ENCODE assay signal across 8 cellular contexts in genomic region chr6:16239090-16239797, GRCh38. TPM values are rescaled to one million over a fixed set of nuclear protein-coding genes. Genes with fewer than 3 reads are reported as not detected.
DNase-seq lines count a peak whose midpoint lies in the region; ATAC-seq and TF ChIP-seq lines count a peak whose summit lies in the region.

No MANE protein-coding gene starts in this region.

- H3K4me1 Mint-ChIP-seq in activated CD4-positive, alpha-beta memory T cell treated with anti-CD3 and anti-CD28 coated beads, Interleukin-2, amount 10 ng/mL, durations not matched to agents 7 days and 5 days, result peaks cover 30% of the 10 kb centered on the region

- TF ChIP-seq CTCF in GM12875 (IDR thresholded peaks at IDR 0.05; ENCODE audit: borderline replicate concordance, insufficient read depth, low read depth, low read length), result no peak
- peak; percentile 58 for TF ChIP-seq CTCF in upper lobe of right lung (IDR thresholded peaks at IDR 0.05)

- H3K27me3 ChIP-seq in mucosa of rectum (ENCODE audit: control insufficient read depth in 2 of 2, insufficient read depth in 2 of 2, low read length in 2 of 2), result no peaks in the 10 kb centered on the region
- no peaks in the 10 kb centered on the region for H3K27me3 ChIP-seq in upper lobe of right lung

- POLR2A ChIA-PET in activated CD4-positive, alpha-beta memory T cell treated with anti-CD3 and anti-CD28 coated beads, Interleukin-2, amount 10 ng/mL, durations not matched to agents 7 days and 5 days (lab: Charles Lee), result no interaction called here

- H3K27ac ChIP-seq in mucosa of rectum (ENCODE audit: low read depth in 2 of 2, low read length in 2 of 2) (peak overlapping the region in 1 of 2 donors; percentile 17), upper lobe of right lung (peak overlapping the region; percentile 70)

- peak; percentile 64 for DNase-seq in LoVo (ENCODE audit: low spot score)
- peak; percentile 26 for DNase-seq in activated CD4-positive, alpha-beta memory T cell treated with anti-CD3 and anti-CD28 coated beads, Interleukin-2, amount 10 ng/mL, durations not matched to agents 7 days and 5 days
- DNase-seq in fibroblast of gingiva (ENCODE audit: low read depth), result peak; percentile 12
- peak; percentile 87 for DNase-seq in upper lobe of right lung

- H3K4me3 ChIP-seq in GM12875 (ENCODE audit: low read depth, low read length), result peak overlapping the region; percentile 55
- peak overlapping the region; percentile 61 to 85 for H3K4me3 ChIP-seq in mucosa of rectum (ENCODE audit: low read length in 2 of 2)
- peak overlapping the region; percentile 73 for H3K4me3 ChIP-seq in upper lobe of right lung

- H3K9me3 ChIP-seq in mucosa of rectum (ENCODE audit: control insufficient read depth in 2 of 2, low read length in 2 of 2) (no peaks in the 10 kb centered on the region), upper lobe of right lung (no peaks in the 10 kb centered on the region)

- H3K36me3 Mint-ChIP-seq in activated CD4-positive, alpha-beta memory T cell treated with anti-CD3 and anti-CD28 coated beads, Interleukin-2, amount 10 ng/mL, durations not matched to agents 7 days and 5 days (ENCODE audit: low read depth), result no peaks in the 10 kb centered on the region

- H3K4me1 ChIP-seq in mucosa of rectum (ENCODE audit: control insufficient read depth in 2 of 2, insufficient read depth in 2 of 2, low read length in 2 of 2) (peaks cover 12 to 18% of the 10 kb centered on the region in 2 donors), upper lobe of right lung (peaks cover 32% of the 10 kb centered on the region)

- peak overlapping the region; percentile 81 for H3K4me3 Mint-ChIP-seq in activated CD4-positive, alpha-beta memory T cell treated with anti-CD3 and anti-CD28 coated beads, Interleukin-2, amount 10 ng/mL, durations not matched to agents 7 days and 5 days

- no peaks in the 10 kb centered on the region for H3K36me3 ChIP-seq in mucosa of rectum (ENCODE audit: control insufficient read depth in 2 of 2, insufficient read depth in 2 of 2, low read length in 2 of 2)
- no peaks in the 10 kb centered on the region for H3K36me3 ChIP-seq in upper lobe of right lung

- H3K9ac ChIP-seq in mucosa of rectum (ENCODE audit: low read depth in 1 of 2, low read length in 2 of 2), result peak overlapping the region; percentile 42 to 67

- intact Hi-C loops in upper lobe of right lung (cut with DNase I), result no loop called here

- no peaks in the 10 kb centered on the region for H3K9me3 Mint-ChIP-seq in activated CD4-positive, alpha-beta memory T cell treated with anti-CD3 and anti-CD28 coated beads, Interleukin-2, amount 10 ng/mL, durations not matched to agents 7 days and 5 days

- CTCF ChIA-PET in activated CD4-positive, alpha-beta memory T cell treated with anti-CD3 and anti-CD28 coated beads, Interleukin-2, amount 10 ng/mL, durations not matched to agents 7 days and 5 days (lab: Charles Lee), result interaction anchor here (1.9 kb wide), 1 partner anchor 78 kb away, joined by 5 read pairs; no protein-coding TSS in a partner anchor

- peaks cover 32% of the 10 kb centered on the region for H3K27me3 Mint-ChIP-seq in activated CD4-positive, alpha-beta memory T cell treated with anti-CD3 and anti-CD28 coated beads, Interleukin-2, amount 10 ng/mL, durations not matched to agents 7 days and 5 days

- H3K27ac Mint-ChIP-seq in activated CD4-positive, alpha-beta memory T cell treated with anti-CD3 and anti-CD28 coated beads, Interleukin-2, amount 10 ng/mL, durations not matched to agents 7 days and 5 days, result no peak overlapping the region

- peak; percentile 42 for ATAC-seq in upper lobe of right lung
- no peak for ATAC-seq in HG02623 (IDR thresholded peaks at IDR 0.05; ENCODE audit: unreplicated experiment)
- no peak for ATAC-seq in GM21619 (IDR thresholded peaks at IDR 0.05; ENCODE audit: unreplicated experiment)

RNA-seq across cellular contexts. Expression of gene GMPR, which starts 0.9 kb away (rescaled TPM):
- 1 to 10 TPM; 3.4 to 4.0 TPM for total RNA-seq in activated CD4-positive, alpha-beta memory T cell treated with anti-CD3 and anti-CD28 coated beads, Interleukin-2, amount 10 ng/mL, durations not matched to agents 7 days and 5 days
- total RNA-seq in upper lobe of right lung, result 17.6 TPM

Comparison
In these comparisons a context has a peak if more than half of its experiments do, and no peak if none do; other contexts are left out.
1. DNase-seq: peak in every context shown above with its lines; median percentile 87 in upper lobe of right lung; 64 in LoVo; 26 in activated CD4-positive, alpha-beta memory T cell treated with anti-CD3 and anti-CD28 coated beads, Interleukin-2, amount 10 ng/mL, durations not matched to agents 7 days and 5 days; 12 in fibroblast of gingiva.